Comparison of ENCODE assay signal across 18 cellular contexts in the genomic region with DNA sequence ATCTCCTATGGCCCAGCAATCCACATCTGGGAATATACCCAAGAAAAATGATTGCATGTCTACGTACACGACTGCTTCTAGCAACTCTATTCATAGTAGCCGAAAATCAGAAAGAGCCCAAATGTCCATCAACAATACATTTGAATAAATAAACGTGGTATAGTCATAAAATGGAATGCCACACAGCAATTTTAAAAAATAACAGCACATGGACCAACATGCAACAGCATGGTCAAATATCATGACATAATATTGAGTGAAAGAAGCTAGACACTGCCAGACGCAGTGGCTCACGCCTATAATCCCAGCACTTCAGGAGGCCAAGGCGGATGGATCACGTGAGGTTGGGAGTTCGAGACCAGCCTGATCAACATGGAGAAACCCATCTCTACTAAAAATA. TPM values are rescaled to one million over a fixed set of nuclear protein-coding genes. Genes with fewer than 3 reads are reported as not detected.
"Had no signal": no experiment of that assay in that cellular context is flagged by ENCODE, and none has a peak within 500 bp of the region (broad histone marks: within the 10 kb centered on the region; RNA-seq: fewer than 3 reads in every experiment).

No MANE protein-coding gene starts in this region.

- H3K36me3 Mint-ChIP-seq: immature natural killer cell; natural killer cell treated with Interleukin-12 subunit alpha and Interleukin-12 subunit beta and Interleukin-15 and Interleukin-18, amount 100 ng/mL, for 72 hours; neural progenitor cell had no signal

- DNase-seq: esophagus squamous epithelium; foreskin fibroblast; immature natural killer cell; kidney; left cardiac atrium; left ventricle myocardium inferior; lower lobe of right lung; mesenchymal stem cell; midbrain; nucleus accumbens; ovary; stimulated activated CD4-positive, alpha-beta T cell treated with anti-CD3 and anti-CD28 coated beads, Interleukin-12 subunit alpha, Interleukin-12 subunit beta, amount 100 ng/mL, for 4 hours; stimulated activated naive CD4-positive, alpha-beta T cell treated with Interleukin-2 at 50 U/mL for 16 hours; trophoblast cell had no signal

- ATAC-seq: left cardiac atrium; lower lobe of right lung; natural killer cell treated with Interleukin-12 subunit alpha and Interleukin-12 subunit beta and Interleukin-15 and Interleukin-18, amount 100 ng/mL, for 72 hours had no signal

- H3K4me3 Mint-ChIP-seq: immature natural killer cell; natural killer cell treated with Interleukin-12 subunit alpha and Interleukin-12 subunit beta and Interleukin-15 and Interleukin-18, amount 100 ng/mL, for 72 hours; neural progenitor cell had no signal

- H3K9me3 Mint-ChIP-seq: immature natural killer cell; natural killer cell treated with Interleukin-12 subunit alpha and Interleukin-12 subunit beta and Interleukin-15 and Interleukin-18, amount 100 ng/mL, for 72 hours; neural progenitor cell had no signal

- H3K27me3 Mint-ChIP-seq: natural killer cell treated with Interleukin-12 subunit alpha and Interleukin-12 subunit beta and Interleukin-15 and Interleukin-18, amount 100 ng/mL, for 72 hours had no signal

- H3K27ac Mint-ChIP-seq: neural progenitor cell had no signal

RNA-seq across cellular contexts. Expression of a gene that starts 16.3 kb away (rescaled TPM):
- total RNA-seq: kidney; left cardiac atrium; left ventricle myocardium inferior; lower lobe of right lung; natural killer cell treated with Interleukin-12 subunit alpha and Interleukin-12 subunit beta and Interleukin-15 and Interleukin-18, amount 100 ng/mL, for 72 hours; ovary; posterior vena cava; right atrium auricular region had no signal

RNA-seq across cellular contexts. Expression of a gene that starts 34.4 kb away (rescaled TPM):
- total RNA-seq: natural killer cell treated with Interleukin-12 subunit alpha and Interleukin-12 subunit beta and Interleukin-15 and Interleukin-18, amount 100 ng/mL, for 72 hours had no signal
